9 cellular contexts compared by ENCODE assay signal in the genomic region with DNA sequence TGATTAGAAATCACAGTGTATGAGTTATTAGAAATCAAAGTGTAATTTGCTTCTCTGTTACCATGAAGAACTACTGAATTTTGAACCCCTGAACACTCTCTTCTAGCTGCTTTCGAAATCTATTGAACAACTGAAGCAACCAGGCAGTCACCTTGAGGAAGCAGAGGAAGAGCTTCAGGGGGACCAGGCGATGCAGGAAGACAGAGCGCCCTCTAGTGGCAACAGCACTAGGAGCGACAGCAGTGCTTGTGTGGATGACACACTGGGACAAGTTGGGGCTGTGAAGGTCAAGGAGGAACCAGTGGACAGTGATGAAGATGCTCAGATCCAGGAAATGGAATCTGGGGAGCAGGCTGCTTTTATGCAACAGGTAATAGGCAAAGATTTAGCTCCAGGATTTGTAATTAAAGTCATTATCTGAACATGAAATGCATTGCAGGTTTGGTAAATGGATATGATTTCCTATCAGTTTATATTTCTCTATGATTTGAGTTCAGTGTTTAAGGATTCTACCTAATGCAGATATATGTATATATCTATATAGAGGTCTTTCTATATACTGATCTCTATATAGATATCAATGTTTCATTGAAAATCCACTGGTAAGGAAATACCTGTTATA.
A peak's percentile ranks its signal among the peaks of the same experiment; 100 is the strongest.
DNase-seq lines count a peak whose midpoint lies in the region; ATAC-seq and TF ChIP-seq lines count a peak whose summit lies in the region.
"Had no signal": no experiment of that assay in that cellular context is flagged by ENCODE, and none has a peak within 500 bp of the region (broad histone marks: within the 10 kb centered on the region; RNA-seq: fewer than 3 reads in every experiment).

No MANE protein-coding gene starts in this region.

- no peaks in the 10 kb centered on the region for H3K9me3 Mint-ChIP-seq in CD8-positive, alpha-beta memory T cell
- H3K9me3 Mint-ChIP-seq in activated CD4-positive, alpha-beta T cell treated with anti-CD3 and anti-CD28 coated beads, Interleukin-2, amount 10 ng/mL, durations not matched to agents 7 days and 5 days: no peaks in the 10 kb centered on the region

- no peak overlapping the region for H3K27ac Mint-ChIP-seq in CD8-positive, alpha-beta memory T cell
- H3K27ac Mint-ChIP-seq in activated CD4-positive, alpha-beta T cell treated with anti-CD3 and anti-CD28 coated beads, Interleukin-2, amount 10 ng/mL, durations not matched to agents 7 days and 5 days: no peak overlapping the region
- H3K27ac Mint-ChIP-seq: activated naive CD8-positive, alpha-beta T cell had no signal

- H3K4me3 ChIP-seq in CD8-positive, alpha-beta memory T cell (ENCODE audit: low read length): no peak overlapping the region
- H3K4me3 ChIP-seq in dorsolateral prefrontal cortex: no peak overlapping the region

- H3K36me3 ChIP-seq in CD8-positive, alpha-beta memory T cell (ENCODE audit: insufficient read depth, low read length): no peaks in the 10 kb centered on the region

- peaks cover 0 to 1% (median 0%) of the 10 kb centered on the region in 3 donors for H3K4me1 Mint-ChIP-seq in CD8-positive, alpha-beta memory T cell
- H3K4me1 Mint-ChIP-seq in activated CD4-positive, alpha-beta T cell treated with anti-CD3 and anti-CD28 coated beads, Interleukin-2, amount 10 ng/mL, durations not matched to agents 7 days and 5 days: no peaks in the 10 kb centered on the region

- no peaks in the 10 kb centered on the region for H3K27me3 Mint-ChIP-seq in CD8-positive, alpha-beta memory T cell
- no peaks in the 10 kb centered on the region for H3K27me3 Mint-ChIP-seq in activated CD4-positive, alpha-beta T cell treated with anti-CD3 and anti-CD28 coated beads, Interleukin-2, amount 10 ng/mL, durations not matched to agents 7 days and 5 days
- H3K27me3 Mint-ChIP-seq: activated naive CD8-positive, alpha-beta T cell had no signal

- no peaks in the 10 kb centered on the region for H3K36me3 Mint-ChIP-seq in CD8-positive, alpha-beta memory T cell
- no peaks in the 10 kb centered on the region for H3K36me3 Mint-ChIP-seq in activated CD4-positive, alpha-beta T cell treated with anti-CD3 and anti-CD28 coated beads, Interleukin-2, amount 10 ng/mL, durations not matched to agents 7 days and 5 days (ENCODE audit: low read depth)
- H3K36me3 Mint-ChIP-seq: activated naive CD8-positive, alpha-beta T cell had no signal

- no peak overlapping the region for H3K4me3 Mint-ChIP-seq in CD8-positive, alpha-beta memory T cell
- no peak overlapping the region for H3K4me3 Mint-ChIP-seq in activated CD4-positive, alpha-beta T cell treated with anti-CD3 and anti-CD28 coated beads, Interleukin-2, amount 10 ng/mL, durations not matched to agents 7 days and 5 days
- H3K4me3 Mint-ChIP-seq: activated naive CD8-positive, alpha-beta T cell had no signal

- intact Hi-C loops in dorsolateral prefrontal cortex (cut with DNase I): loop anchor here (2.0 to 5.0 kb wide), 2 partner anchors 313 to 314 kb away; no protein-coding TSS in a partner anchor

- ATAC-seq in GM19372 (IDR thresholded peaks at IDR 0.05; ENCODE audit: low read depth, unreplicated experiment): peak; percentile 100
- peak; percentile 100 for ATAC-seq in HG03432 (IDR thresholded peaks at IDR 0.05; ENCODE audit: unreplicated experiment)

- no peaks in the 10 kb centered on the region for H3K9me3 ChIP-seq in CD8-positive, alpha-beta memory T cell (ENCODE audit: low read length)

- no peak overlapping the region for H3K27ac ChIP-seq in CD8-positive, alpha-beta memory T cell (ENCODE audit: low read depth, low read length)
- H3K27ac ChIP-seq in dorsolateral prefrontal cortex: no peak overlapping the region

- H3K4me1 ChIP-seq in CD8-positive, alpha-beta memory T cell (ENCODE audit: insufficient read depth, low read length): no peaks in the 10 kb centered on the region

- CTCF ChIA-PET in CD8-positive, alpha-beta memory T cell (lab: Charles Lee): interaction anchor here (0.7 to 1.5 kb wide), 7 partner anchors 9 to 334 kb away, joined by 3 to 9 read pairs (median 3); no protein-coding TSS in a partner anchor
- CTCF ChIA-PET in activated CD4-positive, alpha-beta T cell treated with anti-CD3 and anti-CD28 coated beads, Interleukin-2, amount 10 ng/mL, durations not matched to agents 7 days and 5 days (lab: Charles Lee): interaction anchor here (0.9 to 1.2 kb wide), 2 partner anchors 10 to 12 kb away, joined by 3 to 4 read pairs; no protein-coding TSS in a partner anchor

- TF ChIP-seq CTCF in dorsolateral prefrontal cortex (IDR thresholded peaks at IDR 0.05 in 54 of 56, conservative IDR thresholded peaks at IDR 0.05 in 2 of 56; ENCODE audit: low read depth in 1 of 56, partially characterized antibody in 56 of 56): peak; percentile 64 to 97 (median 90)

- POLR2A ChIA-PET in CD8-positive, alpha-beta memory T cell (lab: Charles Lee): no interaction called here
- POLR2A ChIA-PET in activated CD4-positive, alpha-beta T cell treated with anti-CD3 and anti-CD28 coated beads, Interleukin-2, amount 10 ng/mL, durations not matched to agents 7 days and 5 days (lab: Charles Lee): no interaction called here

- DNase-seq in CD8-positive, alpha-beta memory T cell: peak; percentile 18 to 72 (median 55)
- DNase-seq in NCI-H748 (lab: John Stamatoyannopoulos, UW; ENCODE audit: unreplicated experiment) (peak; percentile 56), dorsolateral prefrontal cortex (peak; percentile 65 to 81 (median 74)), lung microvascular endothelial cell (ENCODE audit: low read depth in 2 of 2) (peak; percentile 73 to 74)
- DNase-seq in activated CD4-positive, alpha-beta T cell treated with anti-CD3 and anti-CD28 coated beads, Interleukin-2, amount 10 ng/mL, durations not matched to agents 7 days and 5 days: peak; percentile 71
- peak; percentile 35 for DNase-seq in stimulated activated CD8-positive, alpha-beta memory T cell treated with anti-CD3 and anti-CD28 coated beads, Interleukin-15, amount 100 ng/mL, for 24 hours (ENCODE audit: low read depth)

- no peaks in the 10 kb centered on the region for H3K27me3 ChIP-seq in CD8-positive, alpha-beta memory T cell (ENCODE audit: insufficient read depth, low read length, poor library complexity, severe bottlenecking)
- no peaks in the 10 kb centered on the region for H3K27me3 ChIP-seq in dorsolateral prefrontal cortex
